ENCODE assay signal across 7 cellular contexts in the genomic region with DNA sequence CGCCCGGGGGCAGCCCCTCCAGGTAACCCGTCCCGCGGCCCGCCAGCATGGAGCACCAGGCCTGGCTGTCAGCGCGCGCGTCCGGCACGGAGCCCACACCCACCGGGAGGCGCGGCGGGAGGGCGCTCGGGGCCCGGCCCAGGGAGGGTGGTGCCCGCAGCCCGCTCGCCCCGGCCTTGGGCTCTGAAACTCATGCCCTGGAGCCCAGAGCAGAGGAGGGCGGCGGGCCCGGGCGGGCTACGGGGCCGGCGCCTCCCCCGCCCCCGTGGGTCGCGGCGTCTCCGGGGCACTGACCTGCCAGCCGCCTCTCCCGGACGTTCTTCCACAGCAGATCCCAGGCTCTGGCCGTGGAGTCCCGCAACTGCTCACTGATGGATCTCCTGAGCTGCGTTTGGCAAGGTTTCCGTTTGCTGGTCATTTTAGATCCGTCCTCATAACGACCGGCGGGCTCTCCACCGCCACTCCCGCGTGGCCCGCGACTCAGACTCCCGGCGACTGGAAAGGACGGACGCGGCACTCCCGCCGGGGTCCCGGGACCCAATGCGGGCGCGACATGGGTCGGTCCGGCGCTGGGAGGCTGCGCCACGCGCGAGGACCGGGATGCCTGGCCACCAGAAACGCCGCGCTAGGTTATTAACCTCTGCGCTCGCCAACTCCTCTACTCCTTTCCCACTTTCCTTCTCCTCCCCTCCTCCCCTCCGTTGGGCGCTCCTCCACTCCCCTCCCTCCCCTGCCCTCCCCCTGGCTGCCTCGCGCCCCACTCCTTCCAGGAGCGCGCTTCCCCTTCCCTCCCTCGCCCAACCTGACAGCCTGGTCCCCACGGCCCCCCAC.
DNase-seq lines count a peak whose midpoint lies in the region; ATAC-seq and TF ChIP-seq lines count a peak whose summit lies in the region.

No MANE protein-coding gene starts in this region.

- peaks cover 6% of the 10 kb centered on the region; the same call in 1 of the 2 replicates for H3K4me1 ChIP-seq in HEK293 (ENCODE audit: control insufficient read depth, insufficient read depth, low read length)
- no peaks in the 10 kb centered on the region for H3K4me1 ChIP-seq in iPS-20b (ENCODE audit: insufficient read depth, low read length)
- H3K4me1 ChIP-seq in skeletal muscle satellite cell (ENCODE audit: control insufficient read depth, insufficient read depth, low read length), result peaks cover 28% of the 10 kb centered on the region

- H3K27me3 ChIP-seq in iPS-20b (ENCODE audit: insufficient read depth, low read length), result peaks cover 51% of the 10 kb centered on the region
- no peaks in the 10 kb centered on the region for H3K27me3 ChIP-seq in skeletal muscle satellite cell (ENCODE audit: control insufficient read depth, insufficient read depth, low read length)

- H3K4me3 ChIP-seq in HEK293 (ENCODE audit: low read depth, low read length) (peak overlapping the region; percentile 59), astrocyte of the cerebellum (ENCODE audit: low read depth, low read length) (peak overlapping the region; percentile 75), iPS-20b (ENCODE audit: low read length) (peak overlapping the region; percentile 78), skeletal muscle satellite cell (ENCODE audit: low read length) (peak overlapping the region; percentile 79)

- H3K4me2 ChIP-seq in skeletal muscle satellite cell (ENCODE audit: low read length), result peak overlapping the region; percentile 86

- H3K27ac ChIP-seq in HEK293 (ENCODE audit: extremely low read depth, low read depth, low read length) (peak overlapping the region; percentile 53; the same call in 1 of the 2 replicates), iPS-20b (ENCODE audit: low read length) (no peak overlapping the region)

- DNase-seq in astrocyte of the cerebellum (ENCODE audit: low read depth), result no peak

- POLR2A ChIA-PET in HEK293 (lab: Yijun Ruan, JAX), result interaction anchor here (0.8 kb wide), 1 partner anchor 165 kb away, joined by 3 read pairs; no protein-coding TSS in a partner anchor

- in situ Hi-C loops in astrocyte of the cerebellum (cut with HindIII; ENCODE audit: low sequenced_read_pairs), result no loop called here

- peak overlapping the region; percentile 31; the same call in 1 of the 2 replicates for H3K9ac ChIP-seq in iPS-20b (ENCODE audit: low read depth, low read length)
- H3K9ac ChIP-seq in skeletal muscle satellite cell (ENCODE audit: low read depth, low read length), result peak overlapping the region; percentile 94

- CTCF ChIA-PET in HEK293 (lab: Yijun Ruan, JAX), result no interaction called here

- no peaks in the 10 kb centered on the region for H3K36me3 ChIP-seq in HEK293 (ENCODE audit: control insufficient read depth in 2 of 2, insufficient read depth in 1 of 2, low read length in 2 of 2)
- H3K36me3 ChIP-seq in iPS-20b (ENCODE audit: insufficient read depth, low read depth, low read length), result no peaks in the 10 kb centered on the region
- no peaks in the 10 kb centered on the region for H3K36me3 ChIP-seq in skeletal muscle satellite cell (ENCODE audit: insufficient read depth, low read length)

- no peaks in the 10 kb centered on the region for H3K9me3 ChIP-seq in HEK293 (ENCODE audit: control insufficient read depth, insufficient read depth, low read depth, low read length)
- H3K9me3 ChIP-seq in iPS-20b (ENCODE audit: insufficient read depth, low read depth, low read length), result no peaks in the 10 kb centered on the region
- H3K9me3 ChIP-seq in skeletal muscle satellite cell (replicated peaks; ENCODE audit: low read length), result no peaks in the 10 kb centered on the region

- ATAC-seq in GM18867 (IDR thresholded peaks at IDR 0.05; ENCODE audit: unreplicated experiment) (no peak), HG03280 (IDR thresholded peaks at IDR 0.05; ENCODE audit: unreplicated experiment) (no peak), GM19023 (IDR thresholded peaks at IDR 0.05; ENCODE audit: unreplicated experiment) (no peak)

- TF ChIP-seq CTCF in HEK293 (tag by site-specific recombination; IDR thresholded peaks at IDR 0.05) (no peak), astrocyte of the cerebellum (IDR thresholded peaks at IDR 0.05; ENCODE audit: low read depth, low read length, missing control alignments) (no peak)

TF ChIP-seq in HEK293, 187 proteins besides CTCF, POLR2A, EP300 and RAD21 (continues in another document):
- TF ChIP-seq ZNF174 (tag by site-specific recombination; IDR thresholded peaks at IDR 0.05) (no peak), ZBTB20 (tag by site-specific recombination; IDR thresholded peaks at IDR 0.05) (peak; percentile 73), ZNF654 (tag by site-specific recombination; IDR thresholded peaks at IDR 0.05; ENCODE audit: low read depth) (no peak), ZNF830 (tag by site-specific recombination; IDR thresholded peaks at IDR 0.05; ENCODE audit: low read depth) (no peak), ZNF423 (tag by site-specific recombination; IDR thresholded peaks at IDR 0.05) (0 out of 2 replicates have a peak, but pooled peaks have one; percentile 12), ZNF214 (tag by site-specific recombination; IDR thresholded peaks at IDR 0.05; ENCODE audit: borderline replicate concordance) (no peak), PBX3 (CRISPR knock-in tag; IDR thresholded peaks at IDR 0.05) (no peak), ZNF16 (tag by site-specific recombination; IDR thresholded peaks at IDR 0.05; ENCODE audit: low read depth) (no peak), ZSCAN30 (tag by site-specific recombination; IDR thresholded peaks at IDR 0.05) (0 out of 2 replicates have a peak, but pooled peaks have one; percentile 6), ZNF76 (tag by site-specific recombination; IDR thresholded peaks at IDR 0.05; ENCODE audit: borderline replicate concordance, low read depth) (peak; percentile 60; the same call in 1 of the 2 replicates), ZNF610 (tag by site-specific recombination; IDR thresholded peaks at IDR 0.05; ENCODE audit: borderline replicate concordance) (peak; percentile 97), ZNF2 (tag by site-specific recombination; IDR thresholded peaks at IDR 0.05) (peak; percentile 38; the same call in 1 of the 2 replicates), ZNF747 (tag by site-specific recombination; IDR thresholded peaks at IDR 0.05) (no peak)
- TF ChIP-seq, protein P1, sequence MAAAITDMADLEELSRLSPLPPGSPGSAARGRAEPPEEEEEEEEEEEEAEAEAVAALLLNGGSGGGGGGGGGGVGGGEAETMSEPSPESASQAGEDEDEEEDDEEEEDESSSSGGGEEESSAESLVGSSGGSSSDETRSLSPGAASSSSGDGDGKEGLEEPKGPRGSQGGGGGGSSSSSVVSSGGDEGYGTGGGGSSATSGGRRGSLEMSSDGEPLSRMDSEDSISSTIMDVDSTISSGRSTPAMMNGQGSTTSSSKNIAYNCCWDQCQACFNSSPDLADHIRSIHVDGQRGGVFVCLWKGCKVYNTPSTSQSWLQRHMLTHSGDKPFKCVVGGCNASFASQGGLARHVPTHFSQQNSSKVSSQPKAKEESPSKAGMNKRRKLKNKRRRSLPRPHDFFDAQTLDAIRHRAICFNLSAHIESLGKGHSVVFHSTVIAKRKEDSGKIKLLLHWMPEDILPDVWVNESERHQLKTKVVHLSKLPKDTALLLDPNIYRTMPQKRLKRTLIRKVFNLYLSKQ (tag by site-specific recombination; IDR thresholded peaks at IDR 0.05; ENCODE audit: borderline replicate concordance), result no peak
- TF ChIP-seq, protein P2, sequence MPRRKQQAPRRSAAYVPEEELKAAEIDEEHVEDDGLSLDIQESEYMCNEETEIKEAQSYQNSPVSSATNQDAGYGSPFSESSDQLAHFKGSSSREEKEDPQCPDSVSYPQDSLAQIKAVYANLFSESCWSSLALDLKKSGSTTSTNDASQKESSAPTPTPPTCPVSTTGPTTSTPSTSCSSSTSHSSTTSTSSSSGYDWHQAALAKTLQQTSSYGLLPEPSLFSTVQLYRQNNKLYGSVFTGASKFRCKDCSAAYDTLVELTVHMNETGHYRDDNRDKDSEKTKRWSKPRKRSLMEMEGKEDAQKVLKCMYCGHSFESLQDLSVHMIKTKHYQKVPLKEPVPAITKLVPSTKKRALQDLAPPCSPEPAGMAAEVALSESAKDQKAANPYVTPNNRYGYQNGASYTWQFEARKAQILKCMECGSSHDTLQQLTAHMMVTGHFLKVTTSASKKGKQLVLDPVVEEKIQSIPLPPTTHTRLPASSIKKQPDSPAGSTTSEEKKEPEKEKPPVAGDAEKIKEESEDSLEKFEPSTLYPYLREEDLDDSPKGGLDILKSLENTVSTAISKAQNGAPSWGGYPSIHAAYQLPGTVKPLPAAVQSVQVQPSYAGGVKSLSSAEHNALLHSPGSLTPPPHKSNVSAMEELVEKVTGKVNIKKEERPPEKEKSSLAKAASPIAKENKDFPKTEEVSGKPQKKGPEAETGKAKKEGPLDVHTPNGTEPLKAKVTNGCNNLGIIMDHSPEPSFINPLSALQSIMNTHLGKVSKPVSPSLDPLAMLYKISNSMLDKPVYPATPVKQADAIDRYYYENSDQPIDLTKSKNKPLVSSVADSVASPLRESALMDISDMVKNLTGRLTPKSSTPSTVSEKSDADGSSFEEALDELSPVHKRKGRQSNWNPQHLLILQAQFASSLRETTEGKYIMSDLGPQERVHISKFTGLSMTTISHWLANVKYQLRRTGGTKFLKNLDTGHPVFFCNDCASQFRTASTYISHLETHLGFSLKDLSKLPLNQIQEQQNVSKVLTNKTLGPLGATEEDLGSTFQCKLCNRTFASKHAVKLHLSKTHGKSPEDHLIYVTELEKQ (tag by site-specific recombination; IDR thresholded peaks at IDR 0.05; ENCODE audit: borderline replicate concordance), result no peak
